In genomic region chr1:157368363-157368762, GRCh38 we compare ENCODE assay signal across 23 cellular contexts.
"Had no signal": no experiment of that assay in that cellular context is flagged by ENCODE, and none has a peak within 500 bp of the region (broad histone marks: within the 10 kb centered on the region; RNA-seq: fewer than 3 reads in every experiment).

No MANE protein-coding gene starts in this region.

- FAIRE-seq: RCC 7860 had no signal

- H3K9me3 ChIP-seq: MG63 had no signal

- H3K9me3 Mint-ChIP-seq: activated CD4-positive, alpha-beta memory T cell treated with anti-CD3 and anti-CD28 coated beads for 36 hours; activated CD4-positive, alpha-beta T cell treated with anti-CD3 and anti-CD28 coated beads, Interleukin-2, amount 10 ng/mL, durations not matched to agents 7 days and 5 days; activated naive CD4-positive, alpha-beta T cell treated with anti-CD3 and anti-CD28 coated beads for 36 hours; activated T-helper 17 cell treated with anti-CD3 and anti-CD28 coated beads, Interleukin-2, amount 50 U/mL, for 72 hours; IgD-negative memory B cell; T-helper 1 cell treated with Interleukin-12 subunit alpha and Interleukin-12 subunit beta and Interleukin-4 antibody, amounts not matched to agents 30 μg/mL and 1 μg/mL, for 36 hours had no signal

- H3K27me3 ChIP-seq: brain microvascular endothelial cell, MG63 had no signal

- H3K4me2 ChIP-seq: KMS-11 had no signal

- H3K27me3 Mint-ChIP-seq: activated CD4-positive, alpha-beta memory T cell treated with anti-CD3 and anti-CD28 coated beads for 36 hours had no signal

- H3K27ac Mint-ChIP-seq: activated CD4-positive, alpha-beta memory T cell treated with anti-CD3 and anti-CD28 coated beads for 36 hours; activated CD4-positive, alpha-beta T cell treated with anti-CD3 and anti-CD28 coated beads, Interleukin-2, amount 10 ng/mL, durations not matched to agents 7 days and 5 days; activated naive CD4-positive, alpha-beta T cell treated with anti-CD3 and anti-CD28 coated beads for 36 hours; activated naive CD8-positive, alpha-beta T cell; activated T-helper 17 cell treated with anti-CD3 and anti-CD28 coated beads, Interleukin-2, amount 50 U/mL, for 72 hours; IgD-negative memory B cell; T-helper 1 cell treated with Interleukin-12 subunit alpha and Interleukin-12 subunit beta and Interleukin-4 antibody, amounts not matched to agents 30 μg/mL and 1 μg/mL, for 36 hours had no signal

- H3K4me3 Mint-ChIP-seq: activated CD4-positive, alpha-beta memory T cell treated with anti-CD3 and anti-CD28 coated beads for 36 hours; activated CD4-positive, alpha-beta T cell treated with anti-CD3 and anti-CD28 coated beads, Interleukin-2, amount 10 ng/mL, durations not matched to agents 7 days and 5 days; activated naive CD4-positive, alpha-beta T cell treated with anti-CD3 and anti-CD28 coated beads for 36 hours; activated naive CD8-positive, alpha-beta T cell; activated T-helper 17 cell treated with anti-CD3 and anti-CD28 coated beads, Interleukin-2, amount 50 U/mL, for 72 hours; IgD-negative memory B cell; T-helper 1 cell treated with Interleukin-12 subunit alpha and Interleukin-12 subunit beta and Interleukin-4 antibody, amounts not matched to agents 30 μg/mL and 1 μg/mL, for 36 hours had no signal

- H3K36me3 ChIP-seq: brain microvascular endothelial cell, MG63 had no signal

- H3K4me3 ChIP-seq: MG63 had no signal

- H3K9ac ChIP-seq: KMS-11 had no signal

- H3K36me3 Mint-ChIP-seq: activated CD4-positive, alpha-beta memory T cell treated with anti-CD3 and anti-CD28 coated beads for 36 hours; activated naive CD8-positive, alpha-beta T cell had no signal

- DNase-seq: activated CD4-positive, alpha-beta memory T cell treated with anti-CD3 and anti-CD28 coated beads for 36 hours; activated CD4-positive, alpha-beta T cell treated with anti-CD3 and anti-CD28 coated beads, Interleukin-2, amount 10 ng/mL, durations not matched to agents 7 days and 5 days; activated CD4-positive, CD25-positive, alpha-beta regulatory T cell; activated CD8-positive, alpha-beta memory T cell treated with anti-CD3 and anti-CD28 coated beads for 24 hours; activated gamma-delta T cell; activated naive CD4-positive, alpha-beta T cell treated with anti-CD3 and anti-CD28 coated beads for 36 hours; activated T-cell treated with anti-CD3 and anti-CD28 coated beads, Interleukin-2, amount 50 U/mL, for 48 hours; brain microvascular endothelial cell; MG63; MV-4-11; NCI-H1092 treated with DMSO at 0.1 percent for 48 hours; NCI-H1436; NCI-H1694 treated with DMSO at 0.1 percent for 48 hours; NCI-H2029 treated with DMSO at 0.1 percent for 48 hours; NCI-H524; PC-3; SHP77 treated with DMSO at 0.1 percent for 48 hours had no signal

- H3K27ac ChIP-seq: brain microvascular endothelial cell, KMS-11 had no signal

- H3K4me1 Mint-ChIP-seq: activated CD4-positive, alpha-beta T cell treated with anti-CD3 and anti-CD28 coated beads, Interleukin-2, amount 10 ng/mL, durations not matched to agents 7 days and 5 days; activated T-helper 17 cell treated with anti-CD3 and anti-CD28 coated beads, Interleukin-2, amount 50 U/mL, for 72 hours had no signal
